ENCODE assay signal across 16 cellular contexts in the genomic region with DNA sequence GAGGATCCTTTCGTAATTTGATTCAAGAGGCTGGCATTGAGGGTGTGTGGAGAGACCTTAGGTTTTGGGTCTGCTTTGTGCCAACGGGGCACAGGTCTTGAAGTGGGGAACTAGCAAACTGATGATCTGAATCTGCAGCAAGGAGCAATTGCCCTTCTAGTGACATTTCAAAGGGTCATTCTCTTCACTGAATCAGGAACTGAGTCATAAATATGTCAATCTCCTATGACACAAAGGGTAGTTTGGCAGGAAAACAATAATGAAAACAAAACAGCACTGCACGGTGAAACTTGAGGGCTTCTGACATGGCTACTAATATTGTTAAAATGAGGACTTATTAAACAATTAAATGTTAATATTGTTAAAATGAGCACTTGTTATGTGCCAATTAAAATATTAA.
DNase-seq lines count a peak whose midpoint lies in the region; ATAC-seq and TF ChIP-seq lines count a peak whose summit lies in the region.
"Had no signal": no experiment of that assay in that cellular context is flagged by ENCODE, and none has a peak within 500 bp of the region (broad histone marks: within the 10 kb centered on the region; RNA-seq: fewer than 3 reads in every experiment).

No MANE protein-coding gene starts in this region.

- peak overlapping the region; percentile 25 for H3K4me2 ChIP-seq in neural cell (ENCODE audit: low read length)
- H3K4me2 ChIP-seq: A549 had no signal

- TF ChIP-seq POLR2A in prostate gland (IDR thresholded peaks at IDR 0.05): no peak

- H3F3A ChIP-seq in neural cell (ENCODE audit: insufficient read depth, low read length, poor library complexity, severe bottlenecking): no peaks in the 10 kb centered on the region

- no peaks in the 10 kb centered on the region for H3K9me2 ChIP-seq in neural cell (ENCODE audit: insufficient read depth, low read length)

- DNase-seq in NCI-H748 (lab: John Stamatoyannopoulos, UW; ENCODE audit: unreplicated experiment) (peak; percentile 9), NCI-H748 treated with DMSO at 0.1 percent for 48 hours (lab: John Stamatoyannopoulos, UW) (no peak), dermis blood vessel endothelial cell (peak; percentile 8), prostate gland (ENCODE audit: low spot score) (no peak), GF-D8 (lab: John Stamatoyannopoulos, UW) (no peak), WTC11 (ENCODE audit: low spot score) (no peak)
- DNase-seq: AML-193; Caco-2; CD4-positive, alpha-beta T cell; GM23248 had no signal

- no peak for ATAC-seq in WTC11
- ATAC-seq: A549 had no signal

- H2AFZ ChIP-seq in neural cell (ENCODE audit: low read depth, low read length): no peak overlapping the region
- H2AFZ ChIP-seq: GM23248 had no signal

- no peak overlapping the region for H3K27ac Mint-ChIP-seq in WTC11
- H3K27ac Mint-ChIP-seq: CD4-positive, alpha-beta T cell had no signal

- no peak for TF ChIP-seq RAD21 in neural cell (conservative IDR thresholded peaks at IDR 0.05)

- 60% methylated on average over 3 of the region's 3 CpGs for WGBS in prostate gland

- H3K79me2 ChIP-seq in neural cell (replicated peaks; ENCODE audit: insufficient read depth, low read length): no peaks in the 10 kb centered on the region

- no peaks in the 10 kb centered on the region for H3K9me3 ChIP-seq in neural cell (ENCODE audit: low read length)
- no peaks in the 10 kb centered on the region for H3K9me3 ChIP-seq in prostate gland
- H3K9me3 ChIP-seq: A549, Caco-2, HAP-1 had no signal

- H3K4me1 Mint-ChIP-seq in WTC11: 0 out of 2 replicates have a peak, but pooled peaks cover 13% of the 10 kb centered on the region

- CTCF ChIA-PET in WTC11 (lab: Charles Lee): no interaction called here

- H3K4me3 ChIP-seq in neural cell (ENCODE audit: low read length): peak overlapping the region; percentile 2
- H3K4me3 ChIP-seq in prostate gland: no peak overlapping the region
- H3K4me3 ChIP-seq: A549, GM23248, HAP-1 had no signal

- H3K4me3 Mint-ChIP-seq in WTC11: no peak overlapping the region
- H3K4me3 Mint-ChIP-seq: CD4-positive, alpha-beta T cell had no signal

- H3K4me1 ChIP-seq in prostate gland (replicated peaks): no peaks in the 10 kb centered on the region
- H3K4me1 ChIP-seq: A549, HAP-1 had no signal

- no peaks in the 10 kb centered on the region for H3K27me3 Mint-ChIP-seq in WTC11 (ENCODE audit: low read depth)

- POLR2A ChIA-PET in WTC11 (lab: Charles Lee): no interaction called here

- no peaks in the 10 kb centered on the region for H3K27me3 ChIP-seq in neural cell (ENCODE audit: insufficient read depth, low read depth, low read length)
- no peaks in the 10 kb centered on the region for H3K27me3 ChIP-seq in prostate gland (replicated peaks; ENCODE audit: insufficient read depth)

- no peaks in the 10 kb centered on the region for H4K20me1 ChIP-seq in neural cell (ENCODE audit: insufficient read depth)

- H3K9me3 Mint-ChIP-seq in WTC11: no peaks in the 10 kb centered on the region
- H3K9me3 Mint-ChIP-seq: CD4-positive, alpha-beta T cell had no signal

- H3K9ac ChIP-seq in neural cell (ENCODE audit: low read length): peak overlapping the region; percentile 50
- H3K9ac ChIP-seq: GM23248 had no signal

- no peak for TF ChIP-seq CTCF in neural cell (IDR thresholded peaks at IDR 0.05; ENCODE audit: poor library complexity, severe bottlenecking)
- no peak for TF ChIP-seq CTCF in prostate gland (IDR thresholded peaks at IDR 0.05)
- no peak for TF ChIP-seq CTCF in WTC11 (IDR thresholded peaks at IDR 0.05)

- H3K36me3 ChIP-seq in neural cell (ENCODE audit: insufficient read depth, low read length) (no peaks in the 10 kb centered on the region), prostate gland (no peaks in the 10 kb centered on the region)
- H3K36me3 ChIP-seq: HAP-1 had no signal

- no peak for TF ChIP-seq EP300 in neural cell (conservative IDR thresholded peaks at IDR 0.05; ENCODE audit: poor library complexity, severe bottlenecking)

- H3K36me3 Mint-ChIP-seq in WTC11: no peaks in the 10 kb centered on the region

- intact Hi-C loops in prostate gland (cut with DNase I): no loop called here

- H3K27ac ChIP-seq in neural cell (ENCODE audit: low read length) (peak overlapping the region; percentile 87), prostate gland (no peak overlapping the region)
- H3K27ac ChIP-seq: 22Rv1, A549, C4-2B, GM23248, HL-60 had no signal

TF ChIP-seq in neural cell, 6 proteins besides CTCF, POLR2A, EP300 and RAD21:
- no peak for TF ChIP-seq EZH2 (IDR thresholded peaks at IDR 0.05; ENCODE audit: borderline replicate concordance, insufficient read depth, low read length, poor library complexity, severe bottlenecking)
- no peak for TF ChIP-seq SMC3 (conservative IDR thresholded peaks at IDR 0.05; ENCODE audit: poor library complexity)
- no peak for TF ChIP-seq TAF1 (IDR thresholded peaks at IDR 0.05; ENCODE audit: low read depth)
- TF ChIP-seq, protein P1, sequence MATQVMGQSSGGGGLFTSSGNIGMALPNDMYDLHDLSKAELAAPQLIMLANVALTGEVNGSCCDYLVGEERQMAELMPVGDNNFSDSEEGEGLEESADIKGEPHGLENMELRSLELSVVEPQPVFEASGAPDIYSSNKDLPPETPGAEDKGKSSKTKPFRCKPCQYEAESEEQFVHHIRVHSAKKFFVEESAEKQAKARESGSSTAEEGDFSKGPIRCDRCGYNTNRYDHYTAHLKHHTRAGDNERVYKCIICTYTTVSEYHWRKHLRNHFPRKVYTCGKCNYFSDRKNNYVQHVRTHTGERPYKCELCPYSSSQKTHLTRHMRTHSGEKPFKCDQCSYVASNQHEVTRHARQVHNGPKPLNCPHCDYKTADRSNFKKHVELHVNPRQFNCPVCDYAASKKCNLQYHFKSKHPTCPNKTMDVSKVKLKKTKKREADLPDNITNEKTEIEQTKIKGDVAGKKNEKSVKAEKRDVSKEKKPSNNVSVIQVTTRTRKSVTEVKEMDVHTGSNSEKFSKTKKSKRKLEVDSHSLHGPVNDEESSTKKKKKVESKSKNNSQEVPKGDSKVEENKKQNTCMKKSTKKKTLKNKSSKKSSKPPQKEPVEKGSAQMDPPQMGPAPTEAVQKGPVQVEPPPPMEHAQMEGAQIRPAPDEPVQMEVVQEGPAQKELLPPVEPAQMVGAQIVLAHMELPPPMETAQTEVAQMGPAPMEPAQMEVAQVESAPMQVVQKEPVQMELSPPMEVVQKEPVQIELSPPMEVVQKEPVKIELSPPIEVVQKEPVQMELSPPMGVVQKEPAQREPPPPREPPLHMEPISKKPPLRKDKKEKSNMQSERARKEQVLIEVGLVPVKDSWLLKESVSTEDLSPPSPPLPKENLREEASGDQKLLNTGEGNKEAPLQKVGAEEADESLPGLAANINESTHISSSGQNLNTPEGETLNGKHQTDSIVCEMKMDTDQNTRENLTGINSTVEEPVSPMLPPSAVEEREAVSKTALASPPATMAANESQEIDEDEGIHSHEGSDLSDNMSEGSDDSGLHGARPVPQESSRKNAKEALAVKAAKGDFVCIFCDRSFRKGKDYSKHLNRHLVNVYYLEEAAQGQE (IDR thresholded peaks at IDR 0.05; ENCODE audit: borderline replicate concordance): no peak
- TF ChIP-seq MXI1 (conservative IDR thresholded peaks at IDR 0.05; ENCODE audit: poor library complexity, severe bottlenecking): no peak
- TF ChIP-seq POLR2AphosphoS5 (IDR thresholded peaks at IDR 0.05): no peak

TF ChIP-seq in WTC11, 78 proteins besides CTCF, POLR2A, EP300 and RAD21 (continues in another document):
- TF ChIP-seq ETV6 (CRISPR knock-in tag; IDR thresholded peaks at IDR 0.05) (no peak), GABPB1 (CRISPR knock-in tag; IDR thresholded peaks at IDR 0.05) (no peak), MXD4 (CRISPR knock-in tag; IDR thresholded peaks at IDR 0.05; ENCODE audit: borderline replicate concordance) (no peak), ZNF232 (CRISPR knock-in tag; IDR thresholded peaks at IDR 0.05) (no peak), MYBL2 (CRISPR knock-in tag; IDR thresholded peaks at IDR 0.05) (no peak), TEAD4 (CRISPR knock-in tag; IDR thresholded peaks at IDR 0.05) (no peak), SOX15 (CRISPR knock-in tag; IDR thresholded peaks at IDR 0.05) (no peak), ELF4 (CRISPR knock-in tag; IDR thresholded peaks at IDR 0.05; ENCODE audit: low read depth) (no peak)
- TF ChIP-seq, protein P2, sequence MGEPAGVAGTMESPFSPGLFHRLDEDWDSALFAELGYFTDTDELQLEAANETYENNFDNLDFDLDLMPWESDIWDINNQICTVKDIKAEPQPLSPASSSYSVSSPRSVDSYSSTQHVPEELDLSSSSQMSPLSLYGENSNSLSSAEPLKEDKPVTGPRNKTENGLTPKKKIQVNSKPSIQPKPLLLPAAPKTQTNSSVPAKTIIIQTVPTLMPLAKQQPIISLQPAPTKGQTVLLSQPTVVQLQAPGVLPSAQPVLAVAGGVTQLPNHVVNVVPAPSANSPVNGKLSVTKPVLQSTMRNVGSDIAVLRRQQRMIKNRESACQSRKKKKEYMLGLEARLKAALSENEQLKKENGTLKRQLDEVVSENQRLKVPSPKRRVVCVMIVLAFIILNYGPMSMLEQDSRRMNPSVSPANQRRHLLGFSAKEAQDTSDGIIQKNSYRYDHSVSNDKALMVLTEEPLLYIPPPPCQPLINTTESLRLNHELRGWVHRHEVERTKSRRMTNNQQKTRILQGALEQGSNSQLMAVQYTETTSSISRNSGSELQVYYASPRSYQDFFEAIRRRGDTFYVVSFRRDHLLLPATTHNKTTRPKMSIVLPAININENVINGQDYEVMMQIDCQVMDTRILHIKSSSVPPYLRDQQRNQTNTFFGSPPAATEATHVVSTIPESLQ (CRISPR knock-in tag; IDR thresholded peaks at IDR 0.05): no peak
- TF ChIP-seq, protein P3, sequence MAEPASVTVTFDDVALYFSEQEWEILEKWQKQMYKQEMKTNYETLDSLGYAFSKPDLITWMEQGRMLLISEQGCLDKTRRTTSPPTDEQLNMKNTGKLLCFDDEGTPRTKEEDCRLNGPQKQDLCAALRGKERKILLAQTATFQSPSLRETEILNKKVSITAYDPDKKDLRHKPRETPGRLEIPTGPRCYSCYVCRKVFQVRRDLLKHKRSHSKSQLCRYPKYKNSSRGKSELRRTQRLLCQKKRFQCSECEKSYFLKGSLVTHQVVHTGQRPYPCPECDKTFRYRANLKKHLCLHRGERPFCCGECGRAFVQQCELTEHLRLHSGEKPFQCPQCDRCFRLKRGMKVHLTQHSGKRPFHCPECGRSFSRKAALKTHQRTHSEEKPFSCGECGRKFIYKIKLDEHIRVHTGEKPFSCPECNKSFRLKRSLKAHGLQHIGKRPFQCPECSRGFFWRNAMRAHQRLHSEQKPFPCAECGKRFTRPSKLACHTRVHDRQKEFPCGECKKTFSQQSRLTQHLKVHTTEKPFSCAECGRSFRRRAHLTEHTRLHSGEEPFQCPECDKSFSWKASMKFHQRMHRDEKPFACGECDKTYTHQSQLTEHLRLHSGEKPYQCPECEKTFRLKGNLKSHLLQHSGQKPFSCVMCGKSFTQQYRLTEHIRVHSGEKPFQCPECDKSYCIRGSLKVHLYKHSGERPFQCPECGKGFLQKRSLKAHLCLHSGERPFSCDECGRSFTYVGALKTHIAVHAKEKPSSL (CRISPR knock-in tag; conservative IDR thresholded peaks at IDR 0.05): no peak

Comparison
In these comparisons a context has a peak if more than half of its experiments do, and no peak if none do; other contexts are left out.
1. DNase-seq: peak in NCI-H748 (single experiment) and dermis blood vessel endothelial cell (single experiment); none in NCI-H748 treated with DMSO at 0.1 percent for 48 hours (single experiment), prostate gland (single experiment), GF-D8 (single experiment) and WTC11 (single experiment).